In the genomic region with DNA sequence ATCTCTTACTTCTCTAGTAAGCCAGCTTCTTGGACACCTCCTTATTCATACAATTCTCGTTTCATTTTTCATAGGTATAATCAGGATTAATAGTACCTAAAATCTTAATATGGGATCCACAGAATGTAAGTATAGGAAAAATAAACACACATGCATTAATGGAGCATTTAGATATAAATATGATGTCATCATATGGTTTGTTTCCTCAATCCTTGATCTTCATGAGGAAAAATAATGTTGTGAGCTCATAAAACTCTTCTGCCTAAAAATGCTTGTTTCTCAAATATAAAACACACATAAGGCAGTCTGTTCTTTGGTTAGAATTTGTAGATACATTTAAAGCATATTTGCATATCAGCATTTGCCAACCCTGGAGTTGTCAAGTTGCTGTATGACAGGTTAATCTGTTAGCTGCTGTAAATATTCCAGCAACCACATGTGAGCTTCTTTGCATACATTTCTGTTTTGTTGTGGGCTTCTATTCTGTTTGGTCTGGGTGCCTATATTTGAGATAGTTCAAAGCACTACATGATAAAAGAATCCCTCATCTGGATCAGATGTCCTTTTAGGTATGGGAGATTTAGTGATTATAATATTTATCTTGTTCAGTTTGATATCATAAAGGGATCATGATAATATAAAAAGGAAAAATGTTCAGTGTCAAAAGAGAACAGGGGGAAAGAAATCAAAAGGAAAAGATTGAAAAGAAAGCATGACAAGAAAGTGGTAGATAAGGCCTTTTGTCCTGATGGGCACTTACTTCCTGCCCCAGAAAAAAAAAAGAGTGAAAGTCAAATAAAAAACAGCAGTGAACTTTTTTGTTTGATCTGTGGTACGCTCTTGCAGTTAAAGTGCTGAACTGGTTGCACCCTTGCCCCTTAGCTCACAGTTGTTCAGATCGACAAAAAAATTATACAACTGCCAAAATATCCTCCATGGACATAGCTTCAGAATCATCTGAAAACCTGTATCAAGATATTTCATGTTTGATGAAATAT, we compare ENCODE assay signal across 1 cellular context.
A peak's percentile ranks its signal among the peaks of the same experiment; 100 is the strongest.
TF ChIP-seq lines count a peak whose summit lies in the region.

No MANE protein-coding gene starts in this region.

TF ChIP-seq in HepG2, 621 proteins besides CTCF, POLR2A, EP300 and RAD21 (continued from another document and continues in another):
- TF ChIP-seq, protein P1, sequence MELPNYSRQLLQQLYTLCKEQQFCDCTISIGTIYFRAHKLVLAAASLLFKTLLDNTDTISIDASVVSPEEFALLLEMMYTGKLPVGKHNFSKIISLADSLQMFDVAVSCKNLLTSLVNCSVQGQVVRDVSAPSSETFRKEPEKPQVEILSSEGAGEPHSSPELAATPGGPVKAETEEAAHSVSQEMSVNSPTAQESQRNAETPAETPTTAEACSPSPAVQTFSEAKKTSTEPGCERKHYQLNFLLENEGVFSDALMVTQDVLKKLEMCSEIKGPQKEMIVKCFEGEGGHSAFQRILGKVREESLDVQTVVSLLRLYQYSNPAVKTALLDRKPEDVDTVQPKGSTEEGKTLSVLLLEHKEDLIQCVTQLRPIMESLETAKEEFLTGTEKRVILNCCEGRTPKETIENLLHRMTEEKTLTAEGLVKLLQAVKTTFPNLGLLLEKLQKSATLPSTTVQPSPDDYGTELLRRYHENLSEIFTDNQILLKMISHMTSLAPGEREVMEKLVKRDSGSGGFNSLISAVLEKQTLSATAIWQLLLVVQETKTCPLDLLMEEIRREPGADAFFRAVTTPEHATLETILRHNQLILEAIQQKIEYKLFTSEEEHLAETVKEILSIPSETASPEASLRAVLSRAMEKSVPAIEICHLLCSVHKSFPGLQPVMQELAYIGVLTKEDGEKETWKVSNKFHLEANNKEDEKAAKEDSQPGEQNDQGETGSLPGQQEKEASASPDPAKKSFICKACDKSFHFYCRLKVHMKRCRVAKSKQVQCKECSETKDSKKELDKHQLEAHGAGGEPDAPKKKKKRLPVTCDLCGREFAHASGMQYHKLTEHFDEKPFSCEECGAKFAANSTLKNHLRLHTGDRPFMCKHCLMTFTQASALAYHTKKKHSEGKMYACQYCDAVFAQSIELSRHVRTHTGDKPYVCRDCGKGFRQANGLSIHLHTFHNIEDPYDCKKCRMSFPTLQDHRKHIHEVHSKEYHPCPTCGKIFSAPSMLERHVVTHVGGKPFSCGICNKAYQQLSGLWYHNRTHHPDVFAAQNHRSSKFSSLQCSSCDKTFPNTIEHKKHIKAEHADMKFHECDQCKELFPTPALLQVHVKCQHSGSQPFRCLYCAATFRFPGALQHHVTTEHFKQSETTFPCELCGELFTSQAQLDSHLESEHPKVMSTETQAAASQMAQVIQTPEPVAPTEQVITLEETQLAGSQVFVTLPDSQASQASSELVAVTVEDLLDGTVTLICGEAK (IDR thresholded peaks at IDR 0.05) = 0 out of 2 replicates have a peak, but pooled peaks have one; percentile 13
- TF ChIP-seq, protein P1 (CRISPR knock-in tag; IDR thresholded peaks at IDR 0.05) = no peak
- TF ChIP-seq HNF4G (IDR thresholded peaks at IDR 0.05; ENCODE audit: borderline replicate concordance, low read depth, low read length) (peak; percentile 63), HNF4G (CRISPR knock-in tag; IDR thresholded peaks at IDR 0.05; ENCODE audit: borderline replicate concordance, low read depth) (no peak), ZNF747 (CRISPR knock-in tag; IDR thresholded peaks at IDR 0.05; ENCODE audit: borderline replicate concordance) (no peak), CREM (IDR thresholded peaks at IDR 0.05) (peak; percentile 80), CREM (CRISPR knock-in tag; IDR thresholded peaks at IDR 0.05) (no peak), SAFB2 (CRISPR knock-in tag; IDR thresholded peaks at IDR 0.05; ENCODE audit: borderline replicate concordance, low read depth) (no peak), PRMT3 (CRISPR knock-in tag; IDR thresholded peaks at IDR 0.05; ENCODE audit: borderline replicate concordance, low read depth) (no peak), MEIS2 (CRISPR knock-in tag; IDR thresholded peaks at IDR 0.05) (no peak), MAFG (CRISPR knock-in tag; IDR thresholded peaks at IDR 0.05) (no peak), ZKSCAN8 (CRISPR knock-in tag; IDR thresholded peaks at IDR 0.05; ENCODE audit: borderline replicate concordance) (no peak), NRL (CRISPR knock-in tag; IDR thresholded peaks at IDR 0.05; ENCODE audit: borderline replicate concordance) (no peak), HDAC2 (CRISPR knock-in tag; IDR thresholded peaks at IDR 0.05) (0 out of 2 replicates have a peak, but pooled peaks have one; percentile 18), PHF21A (CRISPR knock-in tag; IDR thresholded peaks at IDR 0.05) (peak; percentile 61), ZNF543 (CRISPR knock-in tag; IDR thresholded peaks at IDR 0.05) (0 out of 2 replicates have a peak, but pooled peaks have one; percentile 39), ZNF460 (CRISPR knock-in tag; IDR thresholded peaks at IDR 0.05; ENCODE audit: borderline replicate concordance) (no peak), SALL1 (CRISPR knock-in tag; IDR thresholded peaks at IDR 0.05) (peak; percentile 51; the same call in 1 of the 2 replicates), FOXA3 (CRISPR knock-in tag; IDR thresholded peaks at IDR 0.05) (peak; percentile 17), ZNF737 (CRISPR knock-in tag; IDR thresholded peaks at IDR 0.05; ENCODE audit: borderline replicate concordance) (no peak), ZNF564 (CRISPR knock-in tag; IDR thresholded peaks at IDR 0.05) (0 out of 2 replicates have a peak, but pooled peaks have one; percentile 39)
- TF ChIP-seq, protein P2, sequence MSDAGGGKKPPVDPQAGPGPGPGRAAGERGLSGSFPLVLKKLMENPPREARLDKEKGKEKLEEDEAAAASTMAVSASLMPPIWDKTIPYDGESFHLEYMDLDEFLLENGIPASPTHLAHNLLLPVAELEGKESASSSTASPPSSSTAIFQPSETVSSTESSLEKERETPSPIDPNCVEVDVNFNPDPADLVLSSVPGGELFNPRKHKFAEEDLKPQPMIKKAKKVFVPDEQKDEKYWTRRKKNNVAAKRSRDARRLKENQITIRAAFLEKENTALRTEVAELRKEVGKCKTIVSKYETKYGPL (CRISPR knock-in tag; IDR thresholded peaks at IDR 0.05) = no peak
- TF ChIP-seq, protein P3, sequence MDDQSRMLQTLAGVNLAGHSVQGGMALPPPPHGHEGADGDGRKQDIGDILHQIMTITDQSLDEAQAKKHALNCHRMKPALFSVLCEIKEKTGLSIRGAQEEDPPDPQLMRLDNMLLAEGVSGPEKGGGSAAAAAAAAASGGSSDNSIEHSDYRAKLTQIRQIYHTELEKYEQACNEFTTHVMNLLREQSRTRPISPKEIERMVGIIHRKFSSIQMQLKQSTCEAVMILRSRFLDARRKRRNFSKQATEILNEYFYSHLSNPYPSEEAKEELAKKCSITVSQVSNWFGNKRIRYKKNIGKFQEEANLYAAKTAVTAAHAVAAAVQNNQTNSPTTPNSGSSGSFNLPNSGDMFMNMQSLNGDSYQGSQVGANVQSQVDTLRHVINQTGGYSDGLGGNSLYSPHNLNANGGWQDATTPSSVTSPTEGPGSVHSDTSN (CRISPR knock-in tag; IDR thresholded peaks at IDR 0.05; ENCODE audit: borderline replicate concordance) = no peak
- TF ChIP-seq, protein P4, sequence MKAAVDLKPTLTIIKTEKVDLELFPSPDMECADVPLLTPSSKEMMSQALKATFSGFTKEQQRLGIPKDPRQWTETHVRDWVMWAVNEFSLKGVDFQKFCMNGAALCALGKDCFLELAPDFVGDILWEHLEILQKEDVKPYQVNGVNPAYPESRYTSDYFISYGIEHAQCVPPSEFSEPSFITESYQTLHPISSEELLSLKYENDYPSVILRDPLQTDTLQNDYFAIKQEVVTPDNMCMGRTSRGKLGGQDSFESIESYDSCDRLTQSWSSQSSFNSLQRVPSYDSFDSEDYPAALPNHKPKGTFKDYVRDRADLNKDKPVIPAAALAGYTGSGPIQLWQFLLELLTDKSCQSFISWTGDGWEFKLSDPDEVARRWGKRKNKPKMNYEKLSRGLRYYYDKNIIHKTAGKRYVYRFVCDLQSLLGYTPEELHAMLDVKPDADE (CRISPR knock-in tag; IDR thresholded peaks at IDR 0.05) = no peak
- TF ChIP-seq, protein P5, sequence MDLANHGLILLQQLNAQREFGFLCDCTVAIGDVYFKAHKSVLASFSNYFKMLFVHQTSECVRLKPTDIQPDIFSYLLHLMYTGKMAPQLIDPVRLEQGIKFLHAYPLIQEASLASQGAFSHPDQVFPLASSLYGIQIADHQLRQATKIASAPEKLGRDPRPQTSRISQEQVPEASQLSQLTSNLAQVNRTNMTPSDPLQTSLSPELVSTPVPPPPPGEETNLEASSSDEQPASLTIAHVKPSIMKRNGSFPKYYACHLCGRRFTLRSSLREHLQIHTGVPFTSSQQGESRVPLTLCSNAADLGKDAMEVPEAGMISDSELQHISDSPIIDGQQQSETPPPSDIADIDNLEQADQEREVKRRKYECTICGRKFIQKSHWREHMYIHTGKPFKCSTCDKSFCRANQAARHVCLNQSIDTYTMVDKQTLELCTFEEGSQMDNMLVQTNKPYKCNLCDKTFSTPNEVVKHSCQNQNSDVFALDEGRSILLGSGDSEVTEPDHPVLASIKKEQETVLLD (CRISPR knock-in tag; IDR thresholded peaks at IDR 0.05; ENCODE audit: low read depth) = no peak
- TF ChIP-seq, protein P6, sequence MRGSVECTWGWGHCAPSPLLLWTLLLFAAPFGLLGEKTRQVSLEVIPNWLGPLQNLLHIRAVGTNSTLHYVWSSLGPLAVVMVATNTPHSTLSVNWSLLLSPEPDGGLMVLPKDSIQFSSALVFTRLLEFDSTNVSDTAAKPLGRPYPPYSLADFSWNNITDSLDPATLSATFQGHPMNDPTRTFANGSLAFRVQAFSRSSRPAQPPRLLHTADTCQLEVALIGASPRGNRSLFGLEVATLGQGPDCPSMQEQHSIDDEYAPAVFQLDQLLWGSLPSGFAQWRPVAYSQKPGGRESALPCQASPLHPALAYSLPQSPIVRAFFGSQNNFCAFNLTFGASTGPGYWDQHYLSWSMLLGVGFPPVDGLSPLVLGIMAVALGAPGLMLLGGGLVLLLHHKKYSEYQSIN (CRISPR knock-in tag; IDR thresholded peaks at IDR 0.05; ENCODE audit: borderline replicate concordance) = no peak
- TF ChIP-seq, protein P7, sequence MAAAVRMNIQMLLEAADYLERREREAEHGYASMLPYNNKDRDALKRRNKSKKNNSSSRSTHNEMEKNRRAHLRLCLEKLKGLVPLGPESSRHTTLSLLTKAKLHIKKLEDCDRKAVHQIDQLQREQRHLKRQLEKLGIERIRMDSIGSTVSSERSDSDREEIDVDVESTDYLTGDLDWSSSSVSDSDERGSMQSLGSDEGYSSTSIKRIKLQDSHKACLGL (CRISPR knock-in tag; IDR thresholded peaks at IDR 0.05) = no peak
- TF ChIP-seq, protein P8, sequence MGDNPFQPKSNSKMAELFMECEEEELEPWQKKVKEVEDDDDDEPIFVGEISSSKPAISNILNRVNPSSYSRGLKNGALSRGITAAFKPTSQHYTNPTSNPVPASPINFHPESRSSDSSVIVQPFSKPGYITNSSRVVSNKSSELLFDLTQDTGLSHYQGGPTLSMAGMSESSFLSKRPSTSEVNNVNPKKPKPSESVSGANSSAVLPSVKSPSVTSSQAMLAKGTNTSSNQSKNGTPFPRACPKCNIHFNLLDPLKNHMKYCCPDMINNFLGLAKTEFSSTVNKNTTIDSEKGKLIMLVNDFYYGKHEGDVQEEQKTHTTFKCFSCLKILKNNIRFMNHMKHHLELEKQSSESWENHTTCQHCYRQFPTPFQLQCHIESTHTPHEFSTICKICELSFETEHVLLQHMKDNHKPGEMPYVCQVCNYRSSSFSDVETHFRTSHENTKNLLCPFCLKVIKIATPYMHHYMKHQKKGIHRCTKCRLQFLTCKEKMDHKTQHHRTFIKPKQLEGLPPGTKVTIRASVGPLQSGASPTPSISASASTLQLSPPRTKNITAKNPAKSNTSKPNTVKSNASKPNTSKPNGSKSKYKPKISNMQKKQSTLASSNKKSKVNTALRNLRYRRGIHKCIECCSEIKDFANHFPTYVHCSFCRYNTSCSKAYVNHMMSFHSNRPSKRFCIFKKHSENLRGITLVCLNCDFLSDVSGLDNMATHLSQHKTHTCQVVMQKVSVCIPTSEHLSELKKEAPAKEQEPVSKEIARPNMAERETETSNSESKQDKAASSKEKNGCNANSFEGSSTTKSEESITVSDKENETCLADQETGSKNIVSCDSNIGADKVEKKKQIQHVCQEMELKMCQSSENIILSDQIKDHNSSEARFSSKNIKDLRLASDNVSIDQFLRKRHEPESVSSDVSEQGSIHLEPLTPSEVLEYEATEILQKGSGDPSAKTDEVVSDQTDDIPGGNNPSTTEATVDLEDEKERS (CRISPR knock-in tag; IDR thresholded peaks at IDR 0.05) = no peak
- TF ChIP-seq, protein P9, sequence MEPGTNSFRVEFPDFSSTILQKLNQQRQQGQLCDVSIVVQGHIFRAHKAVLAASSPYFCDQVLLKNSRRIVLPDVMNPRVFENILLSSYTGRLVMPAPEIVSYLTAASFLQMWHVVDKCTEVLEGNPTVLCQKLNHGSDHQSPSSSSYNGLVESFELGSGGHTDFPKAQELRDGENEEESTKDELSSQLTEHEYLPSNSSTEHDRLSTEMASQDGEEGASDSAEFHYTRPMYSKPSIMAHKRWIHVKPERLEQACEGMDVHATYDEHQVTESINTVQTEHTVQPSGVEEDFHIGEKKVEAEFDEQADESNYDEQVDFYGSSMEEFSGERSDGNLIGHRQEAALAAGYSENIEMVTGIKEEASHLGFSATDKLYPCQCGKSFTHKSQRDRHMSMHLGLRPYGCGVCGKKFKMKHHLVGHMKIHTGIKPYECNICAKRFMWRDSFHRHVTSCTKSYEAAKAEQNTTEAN (CRISPR knock-in tag; conservative IDR thresholded peaks at IDR 0.05) = peak; percentile 96
